ENCODE assay signal across 8 cellular contexts in the genomic region with DNA sequence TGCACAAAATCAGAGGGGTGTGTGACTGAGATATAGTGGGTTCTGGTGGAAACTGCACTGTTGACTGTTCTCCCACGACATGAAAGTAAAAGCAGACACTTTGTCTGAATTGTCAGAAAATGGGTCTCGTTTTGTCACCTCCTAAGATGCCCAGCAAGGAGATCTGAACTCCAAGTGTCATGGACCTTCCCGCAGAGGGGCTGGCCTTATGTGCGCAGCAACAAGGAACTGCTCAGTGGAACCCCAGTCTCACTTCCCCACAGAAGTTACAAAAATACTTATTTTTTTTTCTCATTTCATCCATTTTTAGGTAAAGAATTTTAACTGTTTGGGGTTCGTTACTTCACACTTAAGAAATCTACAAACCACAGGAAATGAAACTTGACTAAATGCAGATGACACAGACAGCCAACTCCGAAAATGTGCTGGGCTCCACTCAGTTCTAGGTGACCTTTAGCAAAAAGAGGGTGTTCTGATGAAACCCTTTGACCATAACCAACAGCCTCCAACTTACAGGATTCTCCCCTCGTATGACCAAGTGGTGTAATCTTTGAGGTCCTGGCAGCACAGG.
DNase-seq lines count a peak whose midpoint lies in the region; ATAC-seq and TF ChIP-seq lines count a peak whose summit lies in the region.

No MANE protein-coding gene starts in this region.

- H3K36me3 ChIP-seq in transverse colon: no peaks in the 10 kb centered on the region

- CTCF ChIA-PET in HEK293T (lab: Yijun Ruan, JAX): no interaction called here

- peak; percentile 7 for DNase-seq in effector CD4-positive, alpha-beta T cell
- peak; percentile 49 for DNase-seq in transverse colon
- no peak for DNase-seq in HEK293T (ENCODE audit: extremely low spot score)
- no peak for DNase-seq in hippocampal formation (lab: John Stamatoyannopoulos, UW)
- DNase-seq in GDM1 (lab: John Stamatoyannopoulos, UW): no peak

- H3K4me3 ChIP-seq in transverse colon: no peak overlapping the region

- TF ChIP-seq POLR2A in Raji (IDR thresholded peaks at IDR 0.05; ENCODE audit: insufficient read depth, low read depth, low read length): peak; percentile 38; the same call in 1 of the 2 replicates
- no peak for TF ChIP-seq POLR2A in transverse colon (IDR thresholded peaks at IDR 0.05)

- H3K27me3 ChIP-seq in transverse colon: no peaks in the 10 kb centered on the region

- in situ Hi-C loops in transverse colon (cut with MboI; ENCODE audit: low pct_ligation_motif_present in 1 of 4, low pct_unique_long_range_greater_than_20kb in 1 of 4, low sequenced_read_pairs in 3 of 4): no loop called here

- ATAC-seq in GM19025 (IDR thresholded peaks at IDR 0.05; ENCODE audit: low read depth, unreplicated experiment): peak; percentile 80
- peak; percentile 77 for ATAC-seq in HG02973 (IDR thresholded peaks at IDR 0.05; ENCODE audit: unreplicated experiment)

- POLR2A ChIA-PET in HEK293T (lab: Yijun Ruan, JAX): no interaction called here

- H3K9me3 ChIP-seq in transverse colon: no peaks in the 10 kb centered on the region

- peak overlapping the region in 1 of 4 donors; percentile 21 for H3K27ac ChIP-seq in transverse colon

- H3K4me1 ChIP-seq in transverse colon: peaks cover 0 to 13% (median 4%) of the 10 kb centered on the region in 4 donors

- intact Hi-C loops in transverse colon (cut with DNase I; ENCODE audit: low total_unique reads): no loop called here

- no peak for TF ChIP-seq CTCF in transverse colon (IDR thresholded peaks at IDR 0.05)

- no peak for TF ChIP-seq EP300 in transverse colon (IDR thresholded peaks at IDR 0.05; ENCODE audit: low read depth)

- WGBS in transverse colon (ENCODE audit: low coverage in 1 of 2), 2 donors: 68 to 70% methylated on average over 5 to 7 of the region's 7 CpGs

TF ChIP-seq in HEK293T, 16 proteins besides CTCF, POLR2A, EP300 and RAD21:
- no peak for TF ChIP-seq FOXA1 (IDR thresholded peaks at IDR 0.05)
- no peak for TF ChIP-seq SP1 (IDR thresholded peaks at IDR 0.05)
- no peak for TF ChIP-seq ELF4 (IDR thresholded peaks at IDR 0.05)
- TF ChIP-seq FOXM1 (IDR thresholded peaks at IDR 0.05; ENCODE audit: borderline replicate concordance): no peak
- no peak for TF ChIP-seq TARDBP (IDR thresholded peaks at IDR 0.05)
- no peak for TF ChIP-seq HDGF (IDR thresholded peaks at IDR 0.05; ENCODE audit: borderline replicate concordance)
- no peak for TF ChIP-seq ZNF384 (IDR thresholded peaks at IDR 0.05)
- no peak for TF ChIP-seq BHLHE40 (IDR thresholded peaks at IDR 0.05; ENCODE audit: borderline replicate concordance)
- TF ChIP-seq NFRKB (IDR thresholded peaks at IDR 0.05): no peak
- no peak for TF ChIP-seq L3MBTL2 (conservative IDR thresholded peaks at IDR 0.05)
- TF ChIP-seq LEF1 (IDR thresholded peaks at IDR 0.05; ENCODE audit: borderline replicate concordance): no peak
- TF ChIP-seq, protein P1, sequence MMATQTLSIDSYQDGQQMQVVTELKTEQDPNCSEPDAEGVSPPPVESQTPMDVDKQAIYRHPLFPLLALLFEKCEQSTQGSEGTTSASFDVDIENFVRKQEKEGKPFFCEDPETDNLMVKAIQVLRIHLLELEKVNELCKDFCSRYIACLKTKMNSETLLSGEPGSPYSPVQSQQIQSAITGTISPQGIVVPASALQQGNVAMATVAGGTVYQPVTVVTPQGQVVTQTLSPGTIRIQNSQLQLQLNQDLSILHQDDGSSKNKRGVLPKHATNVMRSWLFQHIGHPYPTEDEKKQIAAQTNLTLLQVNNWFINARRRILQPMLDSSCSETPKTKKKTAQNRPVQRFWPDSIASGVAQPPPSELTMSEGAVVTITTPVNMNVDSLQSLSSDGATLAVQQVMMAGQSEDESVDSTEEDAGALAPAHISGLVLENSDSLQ (IDR thresholded peaks at IDR 0.05): no peak
- no peak for TF ChIP-seq SUZ12 (IDR thresholded peaks at IDR 0.05)
- TF ChIP-seq ARNT (IDR thresholded peaks at IDR 0.05): no peak
- no peak for TF ChIP-seq FOXK2 (IDR thresholded peaks at IDR 0.05)
- no peak for TF ChIP-seq CTBP1 (IDR thresholded peaks at IDR 0.05; ENCODE audit: borderline replicate concordance)

Comparison
In these comparisons a context has a peak if more than half of its experiments do, and no peak if none do; other contexts are left out.
1. DNase-seq: peak in effector CD4-positive, alpha-beta T cell (single experiment) and transverse colon (single experiment); none in HEK293T (single experiment), hippocampal formation (0 of 2) and GDM1 (single experiment).